20 cellular contexts compared by ENCODE assay signal in the genomic region with DNA sequence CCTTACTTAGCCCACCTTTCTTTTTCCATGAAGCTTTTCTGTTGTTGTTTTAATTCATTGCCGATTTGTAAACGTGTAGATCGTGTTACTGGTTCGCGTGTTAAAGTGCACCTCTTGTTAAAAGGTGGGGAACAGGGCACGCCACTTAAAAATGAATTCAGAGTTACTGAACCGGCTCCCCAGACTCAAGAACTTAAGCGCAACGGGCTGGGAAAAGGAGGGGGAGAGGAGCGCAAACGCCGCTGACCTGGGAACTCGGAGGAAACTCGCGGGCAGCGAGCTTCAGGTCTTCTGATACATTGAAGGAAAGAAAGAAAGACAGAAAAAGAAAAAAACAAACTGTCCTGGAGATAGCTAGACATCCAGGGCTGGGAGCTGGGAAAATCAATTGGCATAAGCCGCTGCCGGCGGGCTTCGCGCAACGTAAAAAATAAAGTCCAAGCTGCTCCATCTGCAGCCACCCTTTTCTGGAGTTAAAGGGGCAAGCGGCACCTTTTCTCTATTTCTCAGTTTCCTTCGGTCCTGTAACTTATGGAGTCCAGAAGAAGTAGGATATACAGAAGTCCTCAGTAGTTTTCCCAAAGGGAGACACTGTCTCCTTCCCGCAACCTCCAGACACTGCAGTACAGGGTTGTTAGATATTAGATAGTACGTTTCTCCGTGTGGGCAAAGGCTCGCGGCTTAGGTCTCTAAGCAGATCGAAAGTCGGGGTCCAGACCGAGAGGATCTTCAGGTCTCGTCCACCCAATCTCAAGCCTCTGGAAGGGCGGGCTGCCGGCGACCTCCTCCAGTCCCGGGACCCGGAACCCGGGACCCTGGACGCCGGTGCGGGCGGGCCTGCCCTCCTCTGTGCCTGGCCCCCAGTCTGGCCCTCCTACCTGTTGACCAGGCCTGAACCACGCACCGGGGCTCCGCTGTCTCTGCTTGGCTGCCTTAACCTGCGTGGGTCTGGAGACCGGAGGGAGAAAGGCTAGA. TPM values are rescaled to one million over a fixed set of nuclear protein-coding genes. Genes with fewer than 3 reads are reported as not detected.
DNase-seq lines count a peak whose midpoint lies in the region; ATAC-seq, FAIRE-seq and TF ChIP-seq lines count a peak whose summit lies in the region.
"Had no signal": no experiment of that assay in that cellular context is flagged by ENCODE, and none has a peak within 500 bp of the region (broad histone marks: within the 10 kb centered on the region; RNA-seq: fewer than 3 reads in every experiment).

No MANE protein-coding gene starts in this region.

- H3K4me1 ChIP-seq in GM23338 (ENCODE audit: insufficient read depth) = peaks cover 75% of the 10 kb centered on the region
- peaks cover 0 to 10% of the 10 kb centered on the region in 2 experiments; a peak in 1 of 5 replicates for H3K4me1 ChIP-seq in K562 (replicated peaks in 1 of 2; ENCODE audit: control insufficient read depth in 2 of 2, insufficient read depth in 2 of 2, low read length in 2 of 2)

- H3K27me3 ChIP-seq in GM23338 (ENCODE audit: insufficient read depth) (peaks cover 99% of the 10 kb centered on the region), K562 (ENCODE audit: control insufficient read depth in 2 of 2, insufficient read depth in 2 of 2, low read length in 2 of 2) (peaks cover 67 to 71% of the 10 kb centered on the region in 2 experiments)

- CTCF ChIA-PET in K562 (lab: Yijun Ruan, JAX; ENCODE audit: low intra/inter-chr PET ratio) = no interaction called here

- H3F3A ChIP-seq in GM23338 (replicated peaks; ENCODE audit: low read depth) = peaks cover 55% of the 10 kb centered on the region

- H3K27ac ChIP-seq in GM23338 (ENCODE audit: low read depth) (no peak overlapping the region), K562 (ENCODE audit: extremely low read depth, low read depth, low read length) (no peak overlapping the region)
- H3K27ac ChIP-seq: C4-2B, right lobe of liver had no signal

- POLR2A ChIA-PET in K562 (lab: Yijun Ruan, JAX) = interaction anchor here (0.6 kb wide), 1 partner anchor 12 kb away, joined by 3 read pairs; no protein-coding TSS in a partner anchor

- no peak for TF ChIP-seq POLR2A in K562 (conservative IDR thresholded peaks at IDR 0.05)

- H3K27me3 Mint-ChIP-seq in GM23338 (ENCODE audit: insufficient read depth, low read depth, poor library complexity) = peaks cover 98% of the 10 kb centered on the region
- H3K27me3 Mint-ChIP-seq in natural killer cell treated with Interleukin-12 subunit alpha and Interleukin-12 subunit beta and Interleukin-15 and Interleukin-18, amount 100 ng/mL, for 72 hours = peaks cover 52 to 64% of the 10 kb centered on the region in 2 donors

- no peaks in the 10 kb centered on the region for H3K9me2 ChIP-seq in GM23338 (ENCODE audit: insufficient read depth)

- peaks cover 39% of the 10 kb centered on the region for H4K20me1 ChIP-seq in GM23338 (replicated peaks; ENCODE audit: insufficient read depth)
- H4K20me1 ChIP-seq in K562 (replicated peaks; ENCODE audit: control insufficient read depth, insufficient read depth, low read length) = no peaks in the 10 kb centered on the region

- BruUV-seq in K562 (replicated peaks; lab: Mats Ljungman, UMichigan) = no TSS peak

- H3K36me3 ChIP-seq in GM23338 (ENCODE audit: insufficient read depth) = no peaks in the 10 kb centered on the region
- H3K36me3 ChIP-seq in K562 (ENCODE audit: control insufficient read depth, insufficient read depth, low read length) = no peaks in the 10 kb centered on the region
- H3K36me3 ChIP-seq: right lobe of liver had no signal

- H3K79me2 ChIP-seq in GM23338 (replicated peaks; ENCODE audit: insufficient read depth) (no peaks in the 10 kb centered on the region), K562 (ENCODE audit: control insufficient read depth, insufficient read depth, low read length) (no peaks in the 10 kb centered on the region)

- H3K9ac ChIP-seq in K562 (ENCODE audit: insufficient read depth in 1 of 2, low read depth in 2 of 2, low read length in 2 of 2) = no peak overlapping the region

- DNase-seq in NCI-H1417 (lab: John Stamatoyannopoulos, UW) = peak; percentile 77 to 91 (median 85)
- no peak for DNase-seq in NCI-H1417 treated with DMSO at 0.1 percent for 48 hours (lab: John Stamatoyannopoulos, UW)
- peak; percentile 44 for DNase-seq in GM23338 (ENCODE audit: low spot score)
- DNase-seq in K562 (ENCODE audit: extremely low read depth in 1 of 4, low spot score in 3 of 4) = no peak
- no peak for DNase-seq in natural killer cell treated with Interleukin-12 subunit alpha and Interleukin-12 subunit beta and Interleukin-15 and Interleukin-18, amount 100 ng/mL, for 72 hours (ENCODE audit: low spot score)
- DNase-seq in NCI-H524 treated with DMSO at 0.1 percent for 48 hours (lab: John Stamatoyannopoulos, UW) = no peak
- no peak for DNase-seq in NCI-H2081 treated with DMSO at 0.1 percent for 48 hours (lab: John Stamatoyannopoulos, UW)
- DNase-seq: activated CD4-positive, CD25-positive, alpha-beta regulatory T cell; amygdala; naive B cell; NCI-H226; right lobe of liver; stimulated activated CD4-positive, alpha-beta T cell treated with anti-CD3 and anti-CD28 coated beads, Interleukin-2, amount 100 ng/mL, for 48 hours had no signal

- H3K4me3 ChIP-seq in GM23338 (peak overlapping the region; percentile 35; the same call in 1 of the 2 replicates), K562 (no peak overlapping the region)
- H3K4me3 ChIP-seq: right lobe of liver had no signal

- peak overlapping the region; percentile 72 for H3K4me2 ChIP-seq in GM23338
- H3K4me2 ChIP-seq in K562 (ENCODE audit: insufficient read depth, low read length) = no peak overlapping the region

- in situ Hi-C loops in K562 (cut with MboI) = no loop called here

- TF ChIP-seq EP300 in K562 (IDR thresholded peaks at IDR 0.05; ENCODE audit: low read length) = no peak

- H3K4me1 Mint-ChIP-seq in GM23338 = peaks cover 53% of the 10 kb centered on the region
- H3K4me1 Mint-ChIP-seq in natural killer cell treated with Interleukin-12 subunit alpha and Interleukin-12 subunit beta and Interleukin-15 and Interleukin-18, amount 100 ng/mL, for 72 hours (ENCODE audit: low read depth in 2 of 2) = peaks cover 0 to 10% of the 10 kb centered on the region in 2 donors

- FAIRE-seq in K562 (lab: Jason Lieb, UNC) = no peak
- FAIRE-seq: colon, GM12892, HTR-8/SVneo had no signal

- H3K9me3 ChIP-seq in K562 (replicated peaks; ENCODE audit: control insufficient read depth, insufficient read depth, low read depth, low read length) = no peaks in the 10 kb centered on the region
- H3K9me3 ChIP-seq: right lobe of liver had no signal

- TF ChIP-seq CTCF in GM23338 (conservative IDR thresholded peaks at IDR 0.05; ENCODE audit: low read depth in 2 of 2) (no peak), K562 (IDR thresholded peaks at IDR 0.05 in 2 of 3, conservative IDR thresholded peaks at IDR 0.05 in 1 of 3; ENCODE audit: insufficient read depth in 2 of 3, low read depth in 1 of 3, low read length in 3 of 3) (no peak)

- TF ChIP-seq RAD21 in K562 (CRISPR knock-in tag; conservative IDR thresholded peaks at IDR 0.05 in 1 of 2, IDR thresholded peaks at IDR 0.05 in 1 of 2) = no peak

- WGBS in K562 (ENCODE audit: insufficient coverage, low coverage, missing lambda C conversion rate) = 11% methylated on average over 46 of the region's 48 CpGs

- H3K9me3 Mint-ChIP-seq in GM23338 = peaks cover 8% of the 10 kb centered on the region; the same call in 1 of the 3 replicates
- H3K9me3 Mint-ChIP-seq in natural killer cell treated with Interleukin-12 subunit alpha and Interleukin-12 subunit beta and Interleukin-15 and Interleukin-18, amount 100 ng/mL, for 72 hours = no peaks in the 10 kb centered on the region

- no peaks in the 10 kb centered on the region for H3K36me3 Mint-ChIP-seq in GM23338 (ENCODE audit: low read depth)
- peaks cover 5% of the 10 kb centered on the region for H3K36me3 Mint-ChIP-seq in natural killer cell treated with Interleukin-12 subunit alpha and Interleukin-12 subunit beta and Interleukin-15 and Interleukin-18, amount 100 ng/mL, for 72 hours

- peak overlapping the region; percentile 25; the same call in 1 of the 3 replicates for H3K4me3 Mint-ChIP-seq in GM23338
- peak overlapping the region; percentile 26 for H3K4me3 Mint-ChIP-seq in natural killer cell treated with Interleukin-12 subunit alpha and Interleukin-12 subunit beta and Interleukin-15 and Interleukin-18, amount 100 ng/mL, for 72 hours

- ATAC-seq in GM23338 (no peak), K562 (0 out of 3 replicates have a peak, but pooled peaks have one; percentile 30), HG03175 (IDR thresholded peaks at IDR 0.05; ENCODE audit: unreplicated experiment) (no peak)
- ATAC-seq in natural killer cell treated with Interleukin-12 subunit alpha and Interleukin-12 subunit beta and Interleukin-15 and Interleukin-18, amount 100 ng/mL, for 72 hours = no peak
- ATAC-seq: right lobe of liver had no signal

- no peak overlapping the region for H2AFZ ChIP-seq in GM23338
- no peak overlapping the region for H2AFZ ChIP-seq in K562 (ENCODE audit: low read depth, low read length)

- intact Hi-C loops in K562 (cut with micrococcal nuclease) = no loop called here

- H3K27ac Mint-ChIP-seq in GM23338 = no peak overlapping the region
- no peak overlapping the region for H3K27ac Mint-ChIP-seq in natural killer cell treated with Interleukin-12 subunit alpha and Interleukin-12 subunit beta and Interleukin-15 and Interleukin-18, amount 100 ng/mL, for 72 hours

- H3K9me1 ChIP-seq in K562 (ENCODE audit: control insufficient read depth, insufficient read depth, low read length) = no peaks in the 10 kb centered on the region

RNA-seq across cellular contexts. Expression of gene DLX6, which starts 1.8 kb away (rescaled TPM):
- not detected in 2 replicates for total RNA-seq in GM23338 (2014; rRNA removed; shearing (Covaris generic))
- not detected in 2 replicates for polyA plus RNA-seq in GM23338 (2016; fragmentation: Nextera tagmentation; extraction: Ambion mirVana)
- not detected in 2 replicates for total RNA-seq in K562 (2011; cell fraction: chromatin; rRNA removed; ENCODE audit: low replicate concordance)
- total RNA-seq in K562 (2011; cell fraction: nucleolus; rRNA removed) = not detected in 2 replicates
- total RNA-seq in K562 (2011; cell fraction: nucleoplasm; rRNA removed) = not detected in 2 replicates
- total RNA-seq in K562 (2014; rRNA removed) = not detected in 2 replicates
- total RNA-seq in K562 (2014; rRNA removed; fragmentation: Illumina TruSeq; extraction: Trizol) = not detected in 2 replicates
- total RNA-seq in K562 (2015; rRNA removed; fragmentation: Illumina TruSeq; extraction: Trizol) = not detected in 2 replicates
- total RNA-seq in K562 (2021) = not detected in 2 replicates
- polyA plus RNA-seq in K562 (2011; rRNA removed) = not detected in 2 replicates
- not detected in 2 replicates for polyA plus RNA-seq in K562 (2011; cell fraction: cytosol; rRNA removed)
- not detected in 2 replicates for polyA plus RNA-seq in K562 (2011; cell fraction: nucleus; rRNA removed)
- not detected in 2 replicates for polyA plus RNA-seq in K562 (2012)
- not detected in 2 replicates for polyA plus RNA-seq in K562 (2014; fragmentation: Illumina TruSeq; extraction: Trizol)
- not detected for polyA plus RNA-seq in K562 (2014; fragmentation: Nextera tagmentation; extraction: Ambion mirVana)
- not detected in 2 replicates for polyA plus RNA-seq in K562 (2014; rRNA removed)
- polyA minus RNA-seq in K562 (2011; rRNA and poly(A)+ RNA removed) = not detected in 2 replicates
- polyA minus RNA-seq in K562 (2011; cell fraction: cytosol; rRNA and poly(A)+ RNA removed) = not detected in 2 replicates
- not detected in 2 replicates for polyA minus RNA-seq in K562 (2011; cell fraction: nucleus; rRNA and poly(A)+ RNA removed)
- total RNA-seq in natural killer cell treated with Interleukin-12 subunit alpha and Interleukin-12 subunit beta and Interleukin-15 and Interleukin-18, amount 100 ng/mL, for 72 hours = not detected
- total RNA-seq: A172, liver, right lobe of liver had no signal
- polyA plus RNA-seq: liver had no signal

RNA-seq across cellular contexts. Expression of gene DLX5, which starts 21.1 kb away (rescaled TPM):
- total RNA-seq in GM23338 (2014; rRNA removed; shearing (Covaris generic)) = not detected in 2 replicates
- polyA plus RNA-seq in GM23338 (2016; fragmentation: Nextera tagmentation; extraction: Ambion mirVana) (not detected in 2 replicates), K562 (2011; rRNA removed) (not detected in 2 replicates), K562 (2014; fragmentation: Illumina TruSeq; extraction: Trizol) (not detected in 2 replicates), K562 (2014; fragmentation: Nextera tagmentation; extraction: Ambion mirVana) (not detected), K562 (2014; rRNA removed) (not detected in 2 replicates)
- total RNA-seq in K562 (2011; cell fraction: chromatin; rRNA removed; ENCODE audit: low replicate concordance) = not detected in 2 replicates
- not detected in 2 replicates for total RNA-seq in K562 (2011; cell fraction: nucleolus; rRNA removed)
- not detected in 2 replicates for total RNA-seq in K562 (2011; cell fraction: nucleoplasm; rRNA removed)
- total RNA-seq in K562 (2014; rRNA removed) (not detected in 2 replicates), K562 (2014; rRNA removed; fragmentation: Illumina TruSeq; extraction: Trizol) (not detected in 2 replicates), K562 (2015; rRNA removed; fragmentation: Illumina TruSeq; extraction: Trizol) (not detected in 2 replicates), K562 (2021) (not detected in 2 replicates)
- polyA plus RNA-seq in K562 (2011; cell fraction: cytosol; rRNA removed) = not detected in 2 replicates
- not detected in 2 replicates for polyA plus RNA-seq in K562 (2011; cell fraction: nucleus; rRNA removed)
- polyA plus RNA-seq in K562 (2012) = not detected in 2 replicates
- not detected in 2 replicates for polyA minus RNA-seq in K562 (2011; rRNA and poly(A)+ RNA removed)
- polyA minus RNA-seq in K562 (2011; cell fraction: cytosol; rRNA and poly(A)+ RNA removed) = not detected in 2 replicates
- polyA minus RNA-seq in K562 (2011; cell fraction: nucleus; rRNA and poly(A)+ RNA removed) = not detected in 2 replicates
- total RNA-seq in natural killer cell treated with Interleukin-12 subunit alpha and Interleukin-12 subunit beta and Interleukin-15 and Interleukin-18, amount 100 ng/mL, for 72 hours = not detected
- total RNA-seq: A172, liver, right lobe of liver had no signal
- polyA plus RNA-seq: liver had no signal

Comparison
In these comparisons a context has a peak if more than half of its experiments do, and no peak if none do; other contexts are left out.
1. DNase-seq: peak in NCI-H1417 (3 of 3) and GM23338 (single experiment); none in NCI-H1417 treated with DMSO at 0.1 percent for 48 hours (single experiment), K562 (0 of 4), natural killer cell treated with Interleukin-12 subunit alpha and Interleukin-12 subunit beta and Interleukin-15 and Interleukin-18, amount 100 ng/mL, for 72 hours (single experiment), NCI-H524 treated with DMSO at 0.1 percent for 48 hours (single experiment) and NCI-H2081 treated with DMSO at 0.1 percent for 48 hours (single experiment).